Comparison of ENCODE assay signal across 9 cellular contexts in the genomic region with DNA sequence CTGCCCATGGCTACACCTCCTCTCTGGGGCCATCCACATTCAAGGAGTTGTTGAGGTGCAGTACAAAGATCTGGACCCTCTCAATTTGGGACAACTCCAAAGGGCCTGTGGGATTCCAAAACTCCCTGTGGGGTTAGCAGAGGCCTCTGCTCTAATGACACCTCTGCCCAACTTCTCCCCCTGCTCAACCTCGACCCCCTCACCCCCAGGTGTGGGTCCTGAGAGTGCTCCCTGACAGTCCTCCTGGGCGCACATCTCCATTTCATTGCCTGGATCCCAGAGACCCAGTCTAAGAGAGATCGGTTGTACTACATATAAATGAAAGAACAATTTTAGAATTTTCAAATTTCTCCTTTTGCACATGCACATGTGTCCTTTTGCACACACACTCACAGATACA.
"Had no signal": no experiment of that assay in that cellular context is flagged by ENCODE, and none has a peak within 500 bp of the region (broad histone marks: within the 10 kb centered on the region; RNA-seq: fewer than 3 reads in every experiment).

No MANE protein-coding gene starts in this region.

- H3K4me3 Mint-ChIP-seq: HFFc6 had no signal

- H3K27ac ChIP-seq: GM23248, HL-60 had no signal

- H3K4me3 ChIP-seq: GM23248, HAP-1 had no signal

- H3K9me3 Mint-ChIP-seq: HFFc6 had no signal

- H3K36me3 ChIP-seq: HAP-1 had no signal

- ATAC-seq: HCT116 had no signal

- H3K9ac ChIP-seq: GM23248 had no signal

- FAIRE-seq: H54 had no signal

- DNase-seq: GM23248, GOT3, HFFc6, IMR-90, KBM-7 had no signal

- H3K27ac Mint-ChIP-seq: HFFc6 had no signal

- H2AFZ ChIP-seq: GM23248 had no signal
